Comparison of ENCODE assay signal across 8 cellular contexts in the genomic region with DNA sequence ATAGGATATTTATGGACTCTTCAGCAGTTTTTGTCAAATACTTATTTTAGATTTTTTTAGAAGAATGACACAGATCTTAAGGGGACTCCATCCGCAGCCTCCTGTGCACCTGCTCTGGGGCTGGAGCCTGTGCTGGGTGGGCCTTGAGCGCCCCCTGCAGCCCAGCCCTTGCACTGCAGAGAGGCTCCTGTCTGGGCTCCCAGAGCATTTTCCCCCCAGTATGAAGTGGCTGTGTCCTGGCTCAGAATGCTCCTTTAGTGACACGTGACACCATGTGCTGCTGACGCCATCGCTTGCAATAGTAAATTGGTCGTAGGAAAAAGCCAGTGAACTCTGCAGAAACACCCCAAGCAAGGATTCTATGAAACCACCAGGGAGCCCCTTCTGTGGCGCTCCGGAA.
DNase-seq lines count a peak whose midpoint lies in the region; ATAC-seq, FAIRE-seq and TF ChIP-seq lines count a peak whose summit lies in the region.
"Not testable (repeated sequence)": the region's sequence is repeated elsewhere in the genome, so short reads cannot be mapped to it uniquely, and the experiment has no call there.

No MANE protein-coding gene starts in this region.

- TF ChIP-seq CTCF in A549 (IDR thresholded peaks at IDR 0.05): not testable (repeated sequence)
- TF ChIP-seq CTCF in GM12874 (IDR thresholded peaks at IDR 0.05; ENCODE audit: insufficient read depth, low read depth, low read length) (peak; percentile 86), keratinocyte (optimal IDR thresholded peaks at IDR 0.05 in 1 of 3, IDR thresholded peaks at IDR 0.05 in 1 of 3, conservative IDR thresholded peaks at IDR 0.05 in 1 of 3; ENCODE audit: extremely low read depth in 1 of 3, insufficient read depth in 2 of 3, low read length in 3 of 3) (peak in 2 of 3 experiments; percentile 14 to 67)

- 7% methylated on average over 4 of the region's 8 CpGs for WGBS in A549 (ENCODE audit: missing lambda C conversion rate)

- H2AFZ ChIP-seq in keratinocyte (ENCODE audit: control insufficient read depth, low read length): not testable (repeated sequence)

- H3K27ac ChIP-seq in A549; keratinocyte (ENCODE audit: control insufficient read depth, insufficient read depth, low read length): not testable (repeated sequence)

- not testable (repeated sequence) for ATAC-seq in A549

- not testable (repeated sequence) for TF ChIP-seq POLR2A in A549 (IDR thresholded peaks at IDR 0.05; ENCODE audit: low read length)

- H3K4me3 ChIP-seq in A549; keratinocyte (ENCODE audit: control insufficient read depth in 2 of 3, extremely low read depth in 1 of 3, insufficient read depth in 2 of 3, low read depth in 1 of 3, low read length in 3 of 3): not testable (repeated sequence)

- H3K9me3 ChIP-seq in A549; keratinocyte (ENCODE audit: control insufficient read depth, low read depth, low read length): not testable (repeated sequence)

- DNase-seq in A549 (ENCODE audit: low read depth in 1 of 2, low spot score in 1 of 2); keratinocyte (ENCODE audit: low read depth, low spot score): not testable (repeated sequence)
- DNase-seq in NCI-H1092 treated with DMSO at 0.1 percent for 48 hours (lab: John Stamatoyannopoulos, UW) (peak; percentile 23), SW480 (ENCODE audit: low spot score) (peak; percentile 63)
- peak; percentile 69 for DNase-seq in activated CD4-positive, alpha-beta memory T cell treated with anti-CD3 and anti-CD28 coated beads, Interleukin-2, amount 10 ng/mL, durations not matched to agents 7 days and 5 days
- DNase-seq in activated naive CD8-positive, alpha-beta T cell treated with anti-CD3 and anti-CD28 coated beads for 36 hours: peak; percentile 69
- DNase-seq in stimulated activated CD4-positive, alpha-beta T cell treated with anti-CD3 and anti-CD28 coated beads, Interleukin-15, amount 100 ng/mL, for 48 hours (ENCODE audit: low read depth in 2 of 2): peak; percentile 52 to 66

- not testable (repeated sequence) for H4K20me1 ChIP-seq in keratinocyte (ENCODE audit: control insufficient read depth, extremely low read depth, insufficient read depth, low read length)

- not testable (repeated sequence) for H3K27me3 ChIP-seq in keratinocyte (ENCODE audit: control insufficient read depth, extremely low read depth, insufficient read depth, low read length)

- not testable (repeated sequence) for H3K9me1 ChIP-seq in keratinocyte (ENCODE audit: control insufficient read depth, extremely low read depth, insufficient read depth, low read length)

- H3K36me3 Mint-ChIP-seq in activated CD4-positive, alpha-beta memory T cell treated with anti-CD3 and anti-CD28 coated beads, Interleukin-2, amount 10 ng/mL, durations not matched to agents 7 days and 5 days (ENCODE audit: low read depth); activated naive CD8-positive, alpha-beta T cell treated with anti-CD3 and anti-CD28 coated beads for 36 hours: not testable (repeated sequence)

- FAIRE-seq in A549 (lab: Jason Lieb, UNC); keratinocyte (lab: Jason Lieb, UNC): not testable (repeated sequence)

- H3K27ac Mint-ChIP-seq in activated CD4-positive, alpha-beta memory T cell treated with anti-CD3 and anti-CD28 coated beads, Interleukin-2, amount 10 ng/mL, durations not matched to agents 7 days and 5 days: peak overlapping the region; percentile 100
- H3K27ac Mint-ChIP-seq in activated naive CD8-positive, alpha-beta T cell treated with anti-CD3 and anti-CD28 coated beads for 36 hours: peak overlapping the region; percentile 97

- H3K9ac ChIP-seq in keratinocyte (ENCODE audit: control insufficient read depth, extremely low read depth, insufficient read depth, low read length): not testable (repeated sequence)

- H3K79me2 ChIP-seq in keratinocyte (ENCODE audit: control insufficient read depth, insufficient read depth, low read length): not testable (repeated sequence)

- CTCF ChIA-PET in A549 (lab: Yijun Ruan, JAX): interaction anchor here (0.7 kb wide), 1 partner anchor 65 kb away, joined by 3 read pairs; no protein-coding TSS in a partner anchor
- CTCF ChIA-PET in activated CD4-positive, alpha-beta memory T cell treated with anti-CD3 and anti-CD28 coated beads, Interleukin-2, amount 10 ng/mL, durations not matched to agents 7 days and 5 days (lab: Charles Lee): interaction anchor here (0.6 to 1.6 kb wide), 8 partner anchors 20 to 179 kb away, joined by 3 to 5 read pairs (median 4); no protein-coding TSS in a partner anchor

- POLR2A ChIA-PET in A549 (lab: Yijun Ruan, JAX): not testable (repeated sequence)
- POLR2A ChIA-PET in activated CD4-positive, alpha-beta memory T cell treated with anti-CD3 and anti-CD28 coated beads, Interleukin-2, amount 10 ng/mL, durations not matched to agents 7 days and 5 days (lab: Charles Lee): interaction anchor here (2.3 kb wide), 1 partner anchor 147 kb away, joined by 6 read pairs; no protein-coding TSS in a partner anchor

- peak overlapping the region; percentile 33 for H3K4me3 Mint-ChIP-seq in activated CD4-positive, alpha-beta memory T cell treated with anti-CD3 and anti-CD28 coated beads, Interleukin-2, amount 10 ng/mL, durations not matched to agents 7 days and 5 days
- H3K4me3 Mint-ChIP-seq in activated naive CD8-positive, alpha-beta T cell treated with anti-CD3 and anti-CD28 coated beads for 36 hours: peak overlapping the region; percentile 79

- not testable (repeated sequence) for H3K27me3 Mint-ChIP-seq in activated CD4-positive, alpha-beta memory T cell treated with anti-CD3 and anti-CD28 coated beads, Interleukin-2, amount 10 ng/mL, durations not matched to agents 7 days and 5 days; activated naive CD8-positive, alpha-beta T cell treated with anti-CD3 and anti-CD28 coated beads for 36 hours

- peaks cover 55% of the 10 kb centered on the region for H3K4me1 Mint-ChIP-seq in activated CD4-positive, alpha-beta memory T cell treated with anti-CD3 and anti-CD28 coated beads, Interleukin-2, amount 10 ng/mL, durations not matched to agents 7 days and 5 days
- H3K4me1 Mint-ChIP-seq in activated naive CD8-positive, alpha-beta T cell treated with anti-CD3 and anti-CD28 coated beads for 36 hours: peaks cover 48% of the 10 kb centered on the region

- H3K4me2 ChIP-seq in A549; keratinocyte (ENCODE audit: control insufficient read depth, extremely low read depth, insufficient read depth, low read depth, low read length): not testable (repeated sequence)

- H3K9me3 Mint-ChIP-seq in activated CD4-positive, alpha-beta memory T cell treated with anti-CD3 and anti-CD28 coated beads, Interleukin-2, amount 10 ng/mL, durations not matched to agents 7 days and 5 days; activated naive CD8-positive, alpha-beta T cell treated with anti-CD3 and anti-CD28 coated beads for 36 hours: not testable (repeated sequence)

- dilution Hi-C loops in keratinocyte (cut with MboI; ENCODE audit: extremely low pct_ligation_motif_present, low sequenced_read_pairs): not testable (repeated sequence)

- TF ChIP-seq EP300 in A549 (IDR thresholded peaks at IDR 0.05): not testable (repeated sequence)

- TF ChIP-seq RAD21 in A549 (conservative IDR thresholded peaks at IDR 0.05 in 1 of 2, IDR thresholded peaks at IDR 0.05 in 1 of 2): peak; percentile 13 to 15; a peak in 1 of 5 replicates

- not testable (repeated sequence) for H3K4me1 ChIP-seq in A549; keratinocyte (ENCODE audit: control insufficient read depth, extremely low read depth, insufficient read depth, low read length)

- H3K36me3 ChIP-seq in keratinocyte (ENCODE audit: control insufficient read depth in 2 of 2, extremely low read depth in 1 of 2, insufficient read depth in 2 of 2, low read length in 2 of 2): not testable (repeated sequence)
